1 cellular context compared by ENCODE assay signal in the genomic region with DNA sequence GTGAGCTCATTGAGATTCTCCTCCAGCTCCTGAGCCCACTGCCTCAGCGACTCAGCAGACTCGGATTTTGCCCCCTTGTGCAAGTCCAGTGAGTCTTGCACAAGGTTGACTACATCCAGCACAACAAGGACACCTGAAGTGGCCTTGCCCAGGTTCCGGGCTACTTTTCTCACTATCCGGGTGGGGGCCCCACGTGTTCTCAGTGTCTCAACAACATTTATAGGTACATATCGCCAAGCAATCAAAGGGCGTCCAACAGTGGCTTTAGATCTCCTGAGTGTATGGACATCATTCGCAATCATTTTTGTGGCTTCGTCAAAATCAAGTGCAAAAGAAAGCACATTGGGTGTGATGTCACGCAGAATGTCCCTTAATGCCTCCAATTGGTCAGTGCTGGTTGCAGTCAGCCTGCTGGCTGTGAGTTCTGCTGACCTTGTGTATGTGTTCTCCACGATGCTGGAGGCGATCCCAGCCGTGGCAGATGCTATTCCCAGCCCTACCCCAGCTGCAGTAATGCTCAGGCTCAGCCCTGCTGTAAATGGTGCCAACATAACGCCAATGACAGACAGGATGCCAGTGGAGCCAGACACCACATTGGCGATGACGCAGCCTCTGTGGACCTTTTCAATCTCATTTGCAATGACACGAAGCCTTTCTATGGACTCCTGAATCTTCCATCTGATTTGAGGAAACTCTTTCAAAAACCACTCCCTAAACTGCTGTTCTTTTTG.
TF ChIP-seq lines count a peak whose summit lies in the region.

No MANE protein-coding gene starts in this region.

TF ChIP-seq in HepG2, 621 proteins besides CTCF, POLR2A, EP300 and RAD21:
- TF ChIP-seq, protein P1, sequence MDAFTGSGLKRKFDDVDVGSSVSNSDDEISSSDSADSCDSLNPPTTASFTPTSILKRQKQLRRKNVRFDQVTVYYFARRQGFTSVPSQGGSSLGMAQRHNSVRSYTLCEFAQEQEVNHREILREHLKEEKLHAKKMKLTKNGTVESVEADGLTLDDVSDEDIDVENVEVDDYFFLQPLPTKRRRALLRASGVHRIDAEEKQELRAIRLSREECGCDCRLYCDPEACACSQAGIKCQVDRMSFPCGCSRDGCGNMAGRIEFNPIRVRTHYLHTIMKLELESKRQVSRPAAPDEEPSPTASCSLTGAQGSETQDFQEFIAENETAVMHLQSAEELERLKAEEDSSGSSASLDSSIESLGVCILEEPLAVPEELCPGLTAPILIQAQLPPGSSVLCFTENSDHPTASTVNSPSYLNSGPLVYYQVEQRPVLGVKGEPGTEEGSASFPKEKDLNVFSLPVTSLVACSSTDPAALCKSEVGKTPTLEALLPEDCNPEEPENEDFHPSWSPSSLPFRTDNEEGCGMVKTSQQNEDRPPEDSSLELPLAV (CRISPR knock-in tag; conservative IDR thresholded peaks at IDR 0.05; ENCODE audit: low read depth), result no peak
